In genomic region chr3:46959169-46959515, GRCh38 we compare ENCODE assay signal across 9 cellular contexts. TPM values are rescaled to one million over a fixed set of nuclear protein-coding genes. Genes with fewer than 3 reads are reported as not detected.
DNase-seq lines count a peak whose midpoint lies in the region; ATAC-seq and TF ChIP-seq lines count a peak whose summit lies in the region.
"Had no signal": no experiment of that assay in that cellular context is flagged by ENCODE, and none has a peak within 500 bp of the region (broad histone marks: within the 10 kb centered on the region; RNA-seq: fewer than 3 reads in every experiment).

No MANE protein-coding gene starts in this region.

- H3K27me3 Mint-ChIP-seq in Calu3 (ENCODE audit: unreplicated experiment) = no peaks in the 10 kb centered on the region
- no peaks in the 10 kb centered on the region for H3K27me3 Mint-ChIP-seq in activated CD4-positive, alpha-beta memory T cell treated with anti-CD3 and anti-CD28 coated beads for 36 hours

- peaks cover 16 to 38% of the 10 kb centered on the region in 2 donors for H3K4me1 ChIP-seq in esophagus (ENCODE audit: control insufficient read depth in 2 of 2, insufficient read depth in 2 of 2, low read length in 1 of 2)
- peaks cover 32% of the 10 kb centered on the region for H3K4me1 ChIP-seq in PC-9 (replicated peaks; ENCODE audit: insufficient read depth)

- peaks cover 38% of the 10 kb centered on the region for H3K36me3 Mint-ChIP-seq in Calu3 (ENCODE audit: insufficient read depth, unreplicated experiment)
- H3K36me3 Mint-ChIP-seq in activated CD4-positive, alpha-beta memory T cell treated with anti-CD3 and anti-CD28 coated beads for 36 hours = peaks cover 12% of the 10 kb centered on the region

- POLR2A ChIA-PET in activated CD4-positive, alpha-beta memory T cell treated with anti-CD3 and anti-CD28 coated beads for 36 hours (lab: Charles Lee) = interaction anchor here (0.8 to 4.7 kb wide), 8 partner anchors 10 to 354 kb away, joined by 3 to 29 read pairs (median 4); partner anchors contain the start of genes CCDC12 and NBEAL2
- POLR2A ChIA-PET in PC-9 (lab: Charles Lee; ENCODE audit: unreplicated experiment) = no interaction called here

- H3K27ac ChIP-seq in esophagus (ENCODE audit: low read depth in 2 of 2, low read length in 1 of 2) (peak overlapping the region; percentile 14 to 92), PC-9 (no peak overlapping the region)

- no peak overlapping the region for H3K4me3 ChIP-seq in esophagus (ENCODE audit: low read depth in 1 of 2, low read length in 2 of 2)
- H3K4me3 ChIP-seq in PC-9 = no peak overlapping the region

- no peaks in the 10 kb centered on the region for H3K27me3 ChIP-seq in esophagus (ENCODE audit: control insufficient read depth in 1 of 2, insufficient read depth in 2 of 2, low read length in 2 of 2)
- H3K27me3 ChIP-seq in PC-9 (ENCODE audit: insufficient read depth, low read depth) = no peaks in the 10 kb centered on the region

- TF ChIP-seq CTCF in Calu3 (IDR thresholded peaks at IDR 0.05; ENCODE audit: unreplicated experiment) = no peak
- TF ChIP-seq CTCF in PC-9 (conservative IDR thresholded peaks at IDR 0.05) = no peak

- peaks cover 74% of the 10 kb centered on the region for H3K4me1 Mint-ChIP-seq in Calu3 (ENCODE audit: low read depth, unreplicated experiment)
- H3K4me1 Mint-ChIP-seq in activated CD4-positive, alpha-beta memory T cell treated with anti-CD3 and anti-CD28 coated beads for 36 hours (ENCODE audit: low read depth) = peaks cover 88% of the 10 kb centered on the region

- H2AFZ ChIP-seq in PC-9 = no peak overlapping the region

- H3K27ac Mint-ChIP-seq in Calu3 (ENCODE audit: unreplicated experiment) = peak overlapping the region; percentile 81
- peak overlapping the region; percentile 92 for H3K27ac Mint-ChIP-seq in activated CD4-positive, alpha-beta memory T cell treated with anti-CD3 and anti-CD28 coated beads for 36 hours

- BruUV-seq in Calu3 (replicated peaks; lab: Mats Ljungman, UMichigan) = no TSS peak
- no TSS peak for BruUV-seq in PC-9 (replicated peaks; lab: Mats Ljungman, UMichigan)

- peaks cover 17% of the 10 kb centered on the region for H3F3A ChIP-seq in PC-9 (ENCODE audit: insufficient read depth, low read depth)

- no peak for DNase-seq in Calu3
- peak; percentile 72 for DNase-seq in activated CD4-positive, alpha-beta memory T cell treated with anti-CD3 and anti-CD28 coated beads for 36 hours
- DNase-seq in sciatic nerve (ENCODE audit: low spot score) = no peak
- no peak for DNase-seq in iPS-NIHi11 (ENCODE audit: low spot score)
- DNase-seq in PC-9 = no peak
- no peak for DNase-seq in NCI-H1694 treated with DMSO at 0.1 percent for 48 hours (lab: John Stamatoyannopoulos, UW)
- DNase-seq in NCI-H774 (lab: John Stamatoyannopoulos, UW) = no peak
- DNase-seq: RPMI8226 had no signal

- peak; percentile 40 for ATAC-seq in sciatic nerve

- H3K4me2 ChIP-seq in PC-9 = no peak overlapping the region

- no peaks in the 10 kb centered on the region for H3K9me2 ChIP-seq in PC-9 (ENCODE audit: insufficient read depth)

- H4K20me1 ChIP-seq in PC-9 (ENCODE audit: insufficient read depth) = peaks cover 73% of the 10 kb centered on the region

- 70 to 74% methylated on average over 6 of the region's 6 CpGs for WGBS in esophagus, 2 donors

- H3K9me3 ChIP-seq in esophagus (ENCODE audit: control insufficient read depth in 2 of 2, insufficient read depth in 1 of 2, low read depth in 1 of 2, low read length in 1 of 2) (no peaks in the 10 kb centered on the region), PC-9 (ENCODE audit: insufficient read depth, low read depth) (no peaks in the 10 kb centered on the region)

- H3K4me3 Mint-ChIP-seq in Calu3 (ENCODE audit: low read depth, unreplicated experiment) = no peak overlapping the region
- H3K4me3 Mint-ChIP-seq in activated CD4-positive, alpha-beta memory T cell treated with anti-CD3 and anti-CD28 coated beads for 36 hours = peak overlapping the region; percentile 52

- CTCF ChIA-PET in Calu3 (lab: Charles Lee) = no interaction called here
- CTCF ChIA-PET in activated CD4-positive, alpha-beta memory T cell treated with anti-CD3 and anti-CD28 coated beads for 36 hours (lab: Charles Lee) = interaction anchor here (0.6 to 2.3 kb wide), 6 partner anchors 11 to 365 kb away, joined by 3 to 9 read pairs (median 4); partner anchors contain the start of gene CCDC12
- CTCF ChIA-PET in PC-9 (lab: Charles Lee) = no interaction called here

- no peaks in the 10 kb centered on the region for H3K9me3 Mint-ChIP-seq in Calu3 (ENCODE audit: low read depth, unreplicated experiment)
- H3K9me3 Mint-ChIP-seq in activated CD4-positive, alpha-beta memory T cell treated with anti-CD3 and anti-CD28 coated beads for 36 hours = no peaks in the 10 kb centered on the region

- intact Hi-C loops in Calu3 (cut with micrococcal nuclease; ENCODE audit: unreplicated experiment) (no loop called here), sciatic nerve (cut with DNase I) (no loop called here), PC-9 (cut with micrococcal nuclease; ENCODE audit: unreplicated experiment) (no loop called here)
- intact Hi-C loops in activated CD4-positive, alpha-beta memory T cell treated with anti-CD3 and anti-CD28 coated beads for 36 hours (cut with micrococcal nuclease) = loop anchor here (1.0 to 5.0 kb wide), 3 partner anchors 11 to 98 kb away; partner anchors contain the start of gene NBEAL2

- H3K79me2 ChIP-seq in PC-9 (ENCODE audit: low read depth) = peaks cover 90% of the 10 kb centered on the region

- H3K36me3 ChIP-seq in esophagus (ENCODE audit: control insufficient read depth in 2 of 2, insufficient read depth in 2 of 2, low read length in 1 of 2) (peaks cover 0 to 3% of the 10 kb centered on the region in 2 donors), PC-9 (ENCODE audit: low read depth) (no peaks in the 10 kb centered on the region)

RNA-seq across cellular contexts. Expression of gene CCDC12, which starts 17.4 kb away (rescaled TPM):
- total RNA-seq in Calu3 (2022) = 47.3 and 47.5 TPM in 2 replicates
- total RNA-seq in activated CD4-positive, alpha-beta memory T cell treated with anti-CD3 and anti-CD28 coated beads for 36 hours = 10 to 100 TPM; 44.3 to 49.9 TPM
- 10 to 100 TPM; 82.5 to 90.1 TPM for polyA plus RNA-seq in esophagus
- total RNA-seq in sciatic nerve = 40.9 TPM
- total RNA-seq in PC-9 (2021) = 39.3 and 43.1 TPM in 2 replicates

RNA-seq across cellular contexts. Expression of gene NBEAL2, which starts 20.3 kb away (rescaled TPM):
- total RNA-seq in Calu3 (2022) (115 and 143 TPM in 2 replicates), sciatic nerve (44.0 TPM), PC-9 (2021) (69.7 and 81.0 TPM in 2 replicates)
- 100 to 1,000 TPM; 114 to 117 TPM for total RNA-seq in activated CD4-positive, alpha-beta memory T cell treated with anti-CD3 and anti-CD28 coated beads for 36 hours
- 100 to 1,000 TPM; 173 to 211 TPM for polyA plus RNA-seq in esophagus
